10 cellular contexts compared by ENCODE assay signal in the genomic region with DNA sequence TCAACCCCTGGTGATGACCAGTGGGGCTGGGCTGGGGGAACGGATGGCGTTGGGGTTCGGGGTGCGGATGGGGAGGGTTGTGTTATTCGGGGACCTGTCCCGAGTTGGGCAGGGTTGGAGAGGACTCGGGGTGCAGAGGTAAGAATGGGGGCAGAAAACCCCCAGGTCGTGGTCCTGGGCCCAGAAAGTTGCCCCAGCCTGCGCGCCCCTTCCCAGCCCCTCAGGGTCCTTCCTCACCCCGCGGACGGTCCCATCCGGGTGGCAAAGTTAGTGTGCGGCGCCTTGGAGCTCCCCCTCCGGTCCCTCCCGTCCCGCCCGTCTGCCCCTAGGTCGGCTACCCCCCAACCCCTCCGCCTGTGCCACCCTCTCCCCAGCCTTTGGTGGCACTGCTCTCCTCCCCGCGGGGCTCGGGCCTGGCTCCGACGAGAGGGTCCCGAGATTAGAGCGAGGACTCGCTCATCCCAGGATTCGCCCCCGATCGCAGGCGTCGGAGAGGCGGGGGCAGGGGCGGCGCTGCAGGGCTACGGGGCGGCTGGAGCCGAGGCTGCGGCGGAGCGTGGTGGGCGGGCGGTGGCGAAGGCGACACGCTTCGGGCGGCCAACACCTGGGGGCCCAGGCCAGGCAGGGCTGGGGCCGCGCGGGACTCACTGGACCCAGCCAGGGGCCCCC.
DNase-seq lines count a peak whose midpoint lies in the region; ATAC-seq lines count a peak whose summit lies in the region.
"Had no signal": no experiment of that assay in that cellular context is flagged by ENCODE, and none has a peak within 500 bp of the region (broad histone marks: within the 10 kb centered on the region; RNA-seq: fewer than 3 reads in every experiment).

No MANE protein-coding gene starts in this region.

- H3K4me1 ChIP-seq in neuron (ENCODE audit: insufficient read depth, low read length): peaks cover 11% of the 10 kb centered on the region

- H3K36me3 ChIP-seq in neuron (ENCODE audit: insufficient read depth, low read length): peaks cover 9% of the 10 kb centered on the region

- H3K9me3 ChIP-seq in neuron (ENCODE audit: low read length): no peaks in the 10 kb centered on the region

- DNase-seq in DMS79 treated with DMSO at 0.1 percent for 48 hours (lab: John Stamatoyannopoulos, UW) (peak; percentile 4), DMS79 (lab: John Stamatoyannopoulos, UW) (no peak), NCI-H1105 (lab: John Stamatoyannopoulos, UW) (peak; percentile 15), caudate nucleus (lab: John Stamatoyannopoulos, UW) (peak in 4 of 61 donors; percentile 10 to 34 (median 20)), HCEC 1CT (no peak)
- DNase-seq: natural killer cell had no signal

- H3K27me3 ChIP-seq in neuron (ENCODE audit: insufficient read depth, low read length): peaks cover 3% of the 10 kb centered on the region

- ATAC-seq in HG02973 (IDR thresholded peaks at IDR 0.05; ENCODE audit: unreplicated experiment) (no peak), GM21447 (IDR thresholded peaks at IDR 0.05; ENCODE audit: unreplicated experiment) (no peak)

- H3K4me3 ChIP-seq in neuron (ENCODE audit: low read length): peak overlapping the region; percentile 90

- H2AFZ ChIP-seq in neuron (ENCODE audit: low read depth, low read length): peak overlapping the region; percentile 96

- H3K27ac ChIP-seq in caudate nucleus (ENCODE audit: low read depth, low read length): peak overlapping the region; percentile 44
- H3K27ac ChIP-seq: 22Rv1 had no signal

Comparison
In these comparisons a context has a peak if more than half of its experiments do, and no peak if none do; other contexts are left out.
1. DNase-seq: peak in DMS79 treated with DMSO at 0.1 percent for 48 hours (single experiment) and NCI-H1105 (single experiment); none in DMS79 (single experiment) and HCEC 1CT (single experiment).